Comparison of ENCODE assay signal across 1 cellular context in the genomic region with DNA sequence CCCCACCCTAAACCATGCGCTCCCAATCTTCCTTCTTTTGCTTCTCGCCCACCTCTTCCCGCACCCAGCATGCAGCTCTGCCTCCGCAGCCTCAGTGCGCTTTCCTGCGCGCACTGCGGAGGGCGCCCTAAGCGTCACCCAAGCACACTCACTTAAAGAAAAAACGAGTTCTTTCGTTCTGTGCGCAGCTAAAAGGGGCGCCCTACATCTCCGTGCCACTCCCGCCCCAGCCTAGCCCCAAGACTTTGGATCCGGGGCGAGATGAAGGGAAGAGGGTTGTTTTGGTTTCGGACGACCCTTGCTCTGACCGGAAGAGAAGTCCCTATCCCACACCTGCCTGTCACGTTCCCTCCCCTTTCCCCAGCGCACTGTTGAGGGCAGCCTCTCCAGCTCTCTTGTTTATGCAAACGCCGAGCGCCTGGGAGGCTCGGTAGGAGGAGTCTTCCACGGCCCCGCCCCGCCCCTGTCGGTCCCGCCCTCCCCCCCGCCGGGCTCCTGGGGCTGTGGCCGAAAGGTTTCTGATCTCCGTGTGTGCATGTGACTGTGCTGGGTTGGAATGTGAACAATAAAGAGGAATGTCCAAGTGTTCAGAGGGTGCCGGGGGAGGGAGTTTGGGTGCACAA.
TF ChIP-seq lines count a peak whose summit lies in the region.

No MANE protein-coding gene starts in this region.

TF ChIP-seq in H1, 55 proteins besides CTCF, POLR2A, EP300 and RAD21:
- TF ChIP-seq SIX5 (IDR thresholded peaks at IDR 0.05; ENCODE audit: low read depth, low read length) = no peak
- peak; percentile 87 for TF ChIP-seq CTBP2 (IDR thresholded peaks at IDR 0.05; ENCODE audit: borderline replicate concordance, insufficient read depth, insufficient read length, low read length)
- no peak for TF ChIP-seq POU5F1 (IDR thresholded peaks at IDR 0.05; ENCODE audit: low read depth, low read length)
- TF ChIP-seq CREB1 (IDR thresholded peaks at IDR 0.05) = peak; percentile 72; the same call in 1 of the 2 replicates
- peak in 1 of 2 experiments; percentile 77; a peak in 1 of 4 replicates for TF ChIP-seq HDAC2 (IDR thresholded peaks at IDR 0.05; ENCODE audit: borderline replicate concordance in 1 of 2, low read depth in 2 of 2, low read length in 2 of 2)
- no peak for TF ChIP-seq NRF1 (IDR thresholded peaks at IDR 0.05; ENCODE audit: low read depth, low read length)
- TF ChIP-seq KDM4A (IDR thresholded peaks at IDR 0.05; ENCODE audit: low read depth, low read length, severe bottlenecking) = peak; percentile 82
- 0 out of 2 replicates have a peak, but pooled peaks have one; percentile 51 for TF ChIP-seq TEAD4 (IDR thresholded peaks at IDR 0.05; ENCODE audit: low read depth, low read length)
- TF ChIP-seq BCL11A (IDR thresholded peaks at IDR 0.05; ENCODE audit: low read depth in 2 of 2, low read length in 2 of 2) = no peak
- peak in 1 of 2 experiments; percentile 59; a peak in 2 of 4 replicates for TF ChIP-seq SIN3A (conservative IDR thresholded peaks at IDR 0.05 in 1 of 2, IDR thresholded peaks at IDR 0.05 in 1 of 2; ENCODE audit: low read depth in 1 of 2, low read length in 2 of 2)
- peak; percentile 50; the same call in 1 of the 2 replicates for TF ChIP-seq GTF2F1 (IDR thresholded peaks at IDR 0.05; ENCODE audit: borderline replicate concordance, low read depth, low read length)
- TF ChIP-seq CEBPB (IDR thresholded peaks at IDR 0.05; ENCODE audit: low read depth, low read length) = no peak
- TF ChIP-seq TBP (IDR thresholded peaks at IDR 0.05; ENCODE audit: low read depth, low read length) = no peak
- peak; percentile 24 for TF ChIP-seq EGR1 (IDR thresholded peaks at IDR 0.05; ENCODE audit: borderline replicate concordance, low read depth, low read length)
- TF ChIP-seq TCF12 (IDR thresholded peaks at IDR 0.05; ENCODE audit: low read depth, low read length) = 0 out of 2 replicates have a peak, but pooled peaks have one; percentile 8
- peak; percentile 92 for TF ChIP-seq ASH2L (IDR thresholded peaks at IDR 0.05; ENCODE audit: low read length)
- TF ChIP-seq, protein P1, sequence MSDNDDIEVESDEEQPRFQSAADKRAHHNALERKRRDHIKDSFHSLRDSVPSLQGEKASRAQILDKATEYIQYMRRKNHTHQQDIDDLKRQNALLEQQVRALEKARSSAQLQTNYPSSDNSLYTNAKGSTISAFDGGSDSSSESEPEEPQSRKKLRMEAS (IDR thresholded peaks at IDR 0.05) = peak; percentile 72
- TF ChIP-seq, protein P2, sequence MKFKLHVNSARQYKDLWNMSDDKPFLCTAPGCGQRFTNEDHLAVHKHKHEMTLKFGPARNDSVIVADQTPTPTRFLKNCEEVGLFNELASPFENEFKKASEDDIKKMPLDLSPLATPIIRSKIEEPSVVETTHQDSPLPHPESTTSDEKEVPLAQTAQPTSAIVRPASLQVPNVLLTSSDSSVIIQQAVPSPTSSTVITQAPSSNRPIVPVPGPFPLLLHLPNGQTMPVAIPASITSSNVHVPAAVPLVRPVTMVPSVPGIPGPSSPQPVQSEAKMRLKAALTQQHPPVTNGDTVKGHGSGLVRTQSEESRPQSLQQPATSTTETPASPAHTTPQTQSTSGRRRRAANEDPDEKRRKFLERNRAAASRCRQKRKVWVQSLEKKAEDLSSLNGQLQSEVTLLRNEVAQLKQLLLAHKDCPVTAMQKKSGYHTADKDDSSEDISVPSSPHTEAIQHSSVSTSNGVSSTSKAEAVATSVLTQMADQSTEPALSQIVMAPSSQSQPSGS (IDR thresholded peaks at IDR 0.05; ENCODE audit: low read length) = no peak
- TF ChIP-seq JUN (IDR thresholded peaks at IDR 0.05; ENCODE audit: low read depth, low read length) = 0 out of 2 replicates have a peak, but pooled peaks have one; percentile 9
- TF ChIP-seq SP2 (IDR thresholded peaks at IDR 0.05; ENCODE audit: low read length) = no peak
- peak; percentile 64; the same call in 1 of the 2 replicates for TF ChIP-seq SP1 (IDR thresholded peaks at IDR 0.05; ENCODE audit: low read depth, low read length)
- peak; percentile 23; the same call in 1 of the 2 replicates for TF ChIP-seq CHD2 (IDR thresholded peaks at IDR 0.05; ENCODE audit: low read length)
- TF ChIP-seq SAP30 (IDR thresholded peaks at IDR 0.05; ENCODE audit: insufficient read depth, insufficient replicate concordance, low read length) = no peak
- TF ChIP-seq TAF1 (IDR thresholded peaks at IDR 0.05; ENCODE audit: low read depth, low read length) = 0 out of 2 replicates have a peak, but pooled peaks have one; percentile 28
- peak; percentile 80 for TF ChIP-seq RBBP5 (IDR thresholded peaks at IDR 0.05; ENCODE audit: borderline replicate concordance, low read depth, low read length)
TF ChIP-seq in H1: peak in this region for 16.
